ENCODE assay signal across 20 cellular contexts in genomic region chr19:10577951-10578350, GRCh38. TPM values are rescaled to one million over a fixed set of nuclear protein-coding genes. Genes with fewer than 3 reads are reported as not detected.
"Had no signal": no experiment of that assay in that cellular context is flagged by ENCODE, and none has a peak within 500 bp of the region (broad histone marks: within the 10 kb centered on the region; RNA-seq: fewer than 3 reads in every experiment).

No MANE protein-coding gene starts in this region.

- DNase-seq: KBM-7, MV-4-11, NCI-H1048, NCI-H1105, NCI-H1436 treated with DMSO at 0.1 percent for 48 hours, NCI-H1694, NCI-H187 treated with DMSO at 0.1 percent for 48 hours, NCI-H2081, NCI-H2107, NCI-H524, NCI-H526 treated with DMSO at 0.1 percent for 48 hours, NCI-H774, Peyer's patch, SHP77 treated with DMSO at 0.1 percent for 48 hours, T-helper 2 cell had no signal

- H3K9me3 ChIP-seq: Peyer's patch, SJCRH30 had no signal

- H3K36me3 ChIP-seq: SJCRH30 had no signal

- H3K27ac ChIP-seq: Peyer's patch, SJCRH30 had no signal

- H3K36me3 Mint-ChIP-seq: IgD-negative memory B cell had no signal

- ATAC-seq: Right ventricle myocardium inferior had no signal

- H3K4me3 ChIP-seq: Peyer's patch had no signal

- H3K27me3 Mint-ChIP-seq: IgD-negative memory B cell had no signal

- H3K4me1 ChIP-seq: SJCRH30 had no signal

- H3K27ac Mint-ChIP-seq: IgD-negative memory B cell had no signal

- H3K9me3 Mint-ChIP-seq: IgD-negative memory B cell had no signal

- H3K27me3 ChIP-seq: Peyer's patch, SJCRH30 had no signal

- H3K4me3 Mint-ChIP-seq: IgD-negative memory B cell had no signal

RNA-seq across cellular contexts. Expression of gene AP1M2, which starts 9.2 kb away (rescaled TPM):
- total RNA-seq: LHCN-M2; Right ventricle myocardium inferior; T-helper 1 cell treated with Interleukin-12 subunit alpha and Interleukin-12 subunit beta and Interleukin-4 antibody, amounts not matched to agents 30 ng/mL and 1 ng/mL, for 36 hours had no signal
- polyA plus RNA-seq: IgD-negative memory B cell had no signal
